20 cellular contexts compared by ENCODE assay signal in genomic region chr9:110520120-110520701, GRCh38. TPM values are rescaled to one million over a fixed set of nuclear protein-coding genes. Genes with fewer than 3 reads are reported as not detected.
A peak's percentile ranks its signal among the peaks of the same experiment; 100 is the strongest.
DNase-seq lines count a peak whose midpoint lies in the region; ATAC-seq and TF ChIP-seq lines count a peak whose summit lies in the region.
"Had no signal": no experiment of that assay in that cellular context is flagged by ENCODE, and none has a peak within 500 bp of the region (broad histone marks: within the 10 kb centered on the region; RNA-seq: fewer than 3 reads in every experiment).

No MANE protein-coding gene starts in this region.

- H3K27me3 Mint-ChIP-seq in activated CD4-positive, alpha-beta memory T cell treated with anti-CD3 and anti-CD28 coated beads, Interleukin-2, amount 10 ng/mL, durations not matched to agents 7 days and 5 days: no peaks in the 10 kb centered on the region

- no peak overlapping the region for H3K27ac ChIP-seq in fibroblast of lung (ENCODE audit: insufficient read depth, low read length)
- H3K27ac ChIP-seq in osteoblast (ENCODE audit: low read depth, low read length): peak overlapping the region; percentile 67
- H3K27ac ChIP-seq: prostate gland, WERI-Rb-1 had no signal

- no peak overlapping the region for H3K9ac ChIP-seq in fibroblast of lung (ENCODE audit: insufficient read depth, low read length)

- H3K9me3 Mint-ChIP-seq in activated CD4-positive, alpha-beta memory T cell treated with anti-CD3 and anti-CD28 coated beads, Interleukin-2, amount 10 ng/mL, durations not matched to agents 7 days and 5 days: no peaks in the 10 kb centered on the region
- H3K9me3 Mint-ChIP-seq: activated T-helper 2 cell treated with anti-CD3 and anti-CD28 coated beads, Interferon-gamma antibody, Interleukin-2, Interleukin-4, amounts not matched to agents 10 μg/mL and 5 μg/mL and 100 μg/mL, durations not matched to agents 14 hours and 24 hours and 36 hours; dendritic cell treated with granulocyte-macrophage colony-stimulating factor and Interleukin-4, amounts not matched to agents 40 ng/mL and 50 ng/mL, for 4 days; H9 had no signal

- H3K4me1 ChIP-seq in fibroblast of lung (ENCODE audit: control insufficient read depth, extremely low read depth, insufficient read depth, low read length): peaks cover 6% of the 10 kb centered on the region
- H3K4me1 ChIP-seq in osteoblast (ENCODE audit: insufficient read depth, low read length): peaks cover 12% of the 10 kb centered on the region
- no peaks in the 10 kb centered on the region for H3K4me1 ChIP-seq in HAP-1
- H3K4me1 ChIP-seq: prostate gland had no signal

- H3K36me3 ChIP-seq in fibroblast of lung (ENCODE audit: control insufficient read depth, insufficient read depth, low read length): no peaks in the 10 kb centered on the region
- no peaks in the 10 kb centered on the region for H3K36me3 ChIP-seq in osteoblast (ENCODE audit: insufficient read depth, low read length)
- H3K36me3 ChIP-seq in HAP-1 (replicated peaks): no peaks in the 10 kb centered on the region
- H3K36me3 ChIP-seq: ascending aorta, prostate gland, WERI-Rb-1 had no signal

- in situ Hi-C loops in HAP-1 (cut with MboI; ENCODE audit: low sequenced_read_pairs): no loop called here

- intact Hi-C loops in Right ventricle myocardium inferior (cut with DNase I) (no loop called here), cardiac septum (cut with DNase I) (no loop called here)

- TF ChIP-seq CTCF in fibroblast of lung (conservative IDR thresholded peaks at IDR 0.05 in 1 of 2, IDR thresholded peaks at IDR 0.05 in 1 of 2; ENCODE audit: low read depth in 1 of 2, low read length in 2 of 2) (no peak), osteoblast (IDR thresholded peaks at IDR 0.05; ENCODE audit: extremely low read depth, low read depth, low read length) (no peak)

- H3K9me3 ChIP-seq in fibroblast of lung (ENCODE audit: control insufficient read depth, insufficient read depth, low read depth, low read length) (no peaks in the 10 kb centered on the region), osteoblast (ENCODE audit: low read depth, low read length) (no peaks in the 10 kb centered on the region), HAP-1 (no peaks in the 10 kb centered on the region)
- H3K9me3 ChIP-seq: prostate gland had no signal

- no peaks in the 10 kb centered on the region for H3K36me3 Mint-ChIP-seq in activated CD4-positive, alpha-beta memory T cell treated with anti-CD3 and anti-CD28 coated beads, Interleukin-2, amount 10 ng/mL, durations not matched to agents 7 days and 5 days (ENCODE audit: low read depth)
- H3K36me3 Mint-ChIP-seq: naive thymus-derived CD8-positive, alpha-beta T cell had no signal

- no peak overlapping the region for H3K4me3 Mint-ChIP-seq in activated CD4-positive, alpha-beta memory T cell treated with anti-CD3 and anti-CD28 coated beads, Interleukin-2, amount 10 ng/mL, durations not matched to agents 7 days and 5 days
- H3K4me3 Mint-ChIP-seq: dendritic cell treated with granulocyte-macrophage colony-stimulating factor and Interleukin-4, amounts not matched to agents 40 ng/mL and 50 ng/mL, for 4 days; H9; naive thymus-derived CD8-positive, alpha-beta T cell had no signal

- no peaks in the 10 kb centered on the region for H3K4me1 Mint-ChIP-seq in activated CD4-positive, alpha-beta memory T cell treated with anti-CD3 and anti-CD28 coated beads, Interleukin-2, amount 10 ng/mL, durations not matched to agents 7 days and 5 days
- H3K4me1 Mint-ChIP-seq: H9; naive thymus-derived CD8-positive, alpha-beta T cell had no signal

- CTCF ChIA-PET in activated CD4-positive, alpha-beta memory T cell treated with anti-CD3 and anti-CD28 coated beads, Interleukin-2, amount 10 ng/mL, durations not matched to agents 7 days and 5 days (lab: Charles Lee): no interaction called here

- H4K20me1 ChIP-seq in fibroblast of lung (ENCODE audit: control insufficient read depth, extremely low read depth, insufficient read depth, low read length): no peaks in the 10 kb centered on the region
- H4K20me1 ChIP-seq in osteoblast (ENCODE audit: insufficient read depth, low read length): no peaks in the 10 kb centered on the region

- no peak overlapping the region for H3K27ac Mint-ChIP-seq in activated CD4-positive, alpha-beta memory T cell treated with anti-CD3 and anti-CD28 coated beads, Interleukin-2, amount 10 ng/mL, durations not matched to agents 7 days and 5 days
- H3K27ac Mint-ChIP-seq: activated T-helper 2 cell treated with anti-CD3 and anti-CD28 coated beads, Interferon-gamma antibody, Interleukin-2, Interleukin-4, amounts not matched to agents 10 μg/mL and 5 μg/mL and 100 μg/mL, durations not matched to agents 14 hours and 24 hours and 36 hours; dendritic cell treated with granulocyte-macrophage colony-stimulating factor and Interleukin-4, amounts not matched to agents 40 ng/mL and 50 ng/mL, for 4 days; H9; naive thymus-derived CD8-positive, alpha-beta T cell had no signal

- peak overlapping the region; percentile 55 for H3K4me2 ChIP-seq in fibroblast of lung (ENCODE audit: extremely low read depth, insufficient read depth, low read length)
- H3K4me2 ChIP-seq in osteoblast (ENCODE audit: insufficient read depth, low read length): peak overlapping the region; percentile 58

- H2AFZ ChIP-seq in fibroblast of lung (ENCODE audit: low read length) (no peak overlapping the region), osteoblast (ENCODE audit: low read length) (no peak overlapping the region)

- H3K79me2 ChIP-seq in fibroblast of lung (ENCODE audit: control insufficient read depth, insufficient read depth, low read length) (no peaks in the 10 kb centered on the region), osteoblast (ENCODE audit: insufficient read depth, low read length) (peaks cover 3% of the 10 kb centered on the region)

- POLR2A ChIA-PET in activated CD4-positive, alpha-beta memory T cell treated with anti-CD3 and anti-CD28 coated beads, Interleukin-2, amount 10 ng/mL, durations not matched to agents 7 days and 5 days (lab: Charles Lee): no interaction called here

- DNase-seq in Right ventricle myocardium inferior (ENCODE audit: missing footprints) (no peak), cardiac septum (ENCODE audit: low spot score) (no peak), fibroblast of lung (ENCODE audit: low read depth in 2 of 2) (peak; percentile 4 to 90), osteoblast (ENCODE audit: insufficient read length, low spot score, missing footprints) (no peak), HAP-1 (ENCODE audit: low spot score in 2 of 2) (no peak), NCI-H526 treated with DMSO at 0.1 percent for 48 hours (lab: John Stamatoyannopoulos, UW) (no peak)
- DNase-seq in activated CD4-positive, alpha-beta memory T cell treated with anti-CD3 and anti-CD28 coated beads, Interleukin-2, amount 10 ng/mL, durations not matched to agents 7 days and 5 days: no peak
- DNase-seq: H9; KG1; naive thymus-derived CD8-positive, alpha-beta T cell; NCI-H1105; NCI-H2171; RPMI8226; WERI-Rb-1 had no signal

- H3K4me3 ChIP-seq in fibroblast of lung (replicated peaks in 1 of 4; ENCODE audit: control extremely low read depth in 1 of 4, insufficient read depth in 1 of 4, low read depth in 3 of 4, low read length in 4 of 4) (peak overlapping the region in 1 of 4 experiments; percentile 17), osteoblast (ENCODE audit: insufficient read depth, low read length) (peak overlapping the region; percentile 42), HAP-1 (no peak overlapping the region)
- H3K4me3 ChIP-seq: prostate gland had no signal

- peak; percentile 64 for ATAC-seq in Right ventricle myocardium inferior
- no peak for ATAC-seq in GM19035 (IDR thresholded peaks at IDR 0.05; ENCODE audit: unreplicated experiment)
- ATAC-seq: naive thymus-derived CD8-positive, alpha-beta T cell had no signal

- H3K27me3 ChIP-seq in fibroblast of lung (ENCODE audit: control insufficient read depth, insufficient read depth, low read length) (no peaks in the 10 kb centered on the region), osteoblast (ENCODE audit: insufficient read depth, low read length) (no peaks in the 10 kb centered on the region), HAP-1 (ENCODE audit: low read depth) (no peaks in the 10 kb centered on the region)
- H3K27me3 ChIP-seq: ascending aorta had no signal

RNA-seq across cellular contexts. Expression of gene SVEP1, which starts 59.3 kb away (rescaled TPM):
- total RNA-seq in Right ventricle myocardium inferior (6.4 TPM), cardiac septum (6.7 TPM), fibroblast of lung (76.3 and 96.9 TPM in 2 replicates), osteoblast (37.6 and 43.0 TPM in 2 replicates)
- 24.4 and 46.3 TPM in 2 replicates for polyA plus RNA-seq in fibroblast of lung
- 20.7 and 55.9 TPM in 2 replicates for polyA plus RNA-seq in fibroblast of lung (2012)
- 46.8 and 96.8 TPM in 2 replicates for polyA minus RNA-seq in fibroblast of lung (ENCODE audit: low replicate concordance)
- total RNA-seq in activated CD4-positive, alpha-beta memory T cell treated with anti-CD3 and anti-CD28 coated beads, Interleukin-2, amount 10 ng/mL, durations not matched to agents 7 days and 5 days: not detected
- total RNA-seq: activated CD8-positive, alpha-beta memory T cell treated with anti-CD3 and anti-CD28 coated beads for 36 hours; activated T-helper 2 cell treated with anti-CD3 and anti-CD28 coated beads, Interferon-gamma antibody, Interleukin-2, Interleukin-4, amounts not matched to agents 10 μg/mL and 5 μg/mL and 100 μg/mL, durations not matched to agents 14 hours and 24 hours and 36 hours; naive thymus-derived CD8-positive, alpha-beta T cell had no signal
- polyA plus RNA-seq: naive thymus-derived CD8-positive, alpha-beta T cell had no signal

Comparison
In these comparisons a context has a peak if more than half of its experiments do, and no peak if none do; other contexts are left out.
1. DNase-seq: peak in fibroblast of lung (2 of 2); none in Right ventricle myocardium inferior (single experiment), cardiac septum (single experiment), osteoblast (single experiment), HAP-1 (0 of 2), activated CD4-positive, alpha-beta memory T cell treated with anti-CD3 and anti-CD28 coated beads, Interleukin-2, amount 10 ng/mL, durations not matched to agents 7 days and 5 days (single experiment) and NCI-H526 treated with DMSO at 0.1 percent for 48 hours (single experiment).